In genomic region chr3:143060906-143061305, GRCh38 we compare ENCODE assay signal across 1 cellular context.
TF ChIP-seq lines count a peak whose summit lies in the region.

No MANE protein-coding gene starts in this region.

TF ChIP-seq in WTC11, 78 proteins besides CTCF, POLR2A, EP300 and RAD21 (continued from another document):
- TF ChIP-seq ATF3 (CRISPR knock-in tag; conservative IDR thresholded peaks at IDR 0.05), result no peak
- TF ChIP-seq ZNF121 (CRISPR knock-in tag; IDR thresholded peaks at IDR 0.05), result no peak
- TF ChIP-seq EMX1 (CRISPR knock-in tag; IDR thresholded peaks at IDR 0.05), result no peak
- no peak for TF ChIP-seq CDX4 (CRISPR knock-in tag; IDR thresholded peaks at IDR 0.05; ENCODE audit: borderline replicate concordance)
